1 cellular context compared by ENCODE assay signal in genomic region chr19:17749912-17750317, GRCh38.
TF ChIP-seq lines count a peak whose summit lies in the region.

No MANE protein-coding gene starts in this region.

TF ChIP-seq in K562, 482 proteins besides CTCF, POLR2A, EP300 and RAD21 (continued from another document and continues in another):
- TF ChIP-seq ZNF512 (tag; IDR thresholded peaks at IDR 0.05): no peak
- TF ChIP-seq NONO (IDR thresholded peaks at IDR 0.05; ENCODE audit: low read depth in 2 of 2, low read length in 1 of 2): no peak
- TF ChIP-seq ZNF280B (CRISPR knock-in tag; IDR thresholded peaks at IDR 0.05): no peak
- TF ChIP-seq SRSF3 (IDR thresholded peaks at IDR 0.05; ENCODE audit: insufficient read depth, low read length): no peak
- no peak for TF ChIP-seq GABPB1 (CRISPR knock-in tag; IDR thresholded peaks at IDR 0.05)
- peak; percentile 20; the same call in 1 of the 2 replicates for TF ChIP-seq ATF3 (IDR thresholded peaks at IDR 0.05)
- no peak for TF ChIP-seq ATF3 (CRISPR knock-in tag; conservative IDR thresholded peaks at IDR 0.05)
- peak; percentile 56; the same call in 1 of the 2 replicates for TF ChIP-seq SMARCA5 (IDR thresholded peaks at IDR 0.05)
- TF ChIP-seq TAL1 (IDR thresholded peaks at IDR 0.05): no peak
- no peak for TF ChIP-seq ZNF764 (CRISPR knock-in tag; IDR thresholded peaks at IDR 0.05; ENCODE audit: low read depth)
- TF ChIP-seq ZNF586 (CRISPR knock-in tag; conservative IDR thresholded peaks at IDR 0.05): no peak
- TF ChIP-seq SP1 (CRISPR knock-in tag; IDR thresholded peaks at IDR 0.05): 0 out of 2 replicates have a peak, but pooled peaks have one; percentile 46
- no peak for TF ChIP-seq NFIX (CRISPR knock-in tag; IDR thresholded peaks at IDR 0.05; ENCODE audit: low read depth)
- TF ChIP-seq TCF3 (CRISPR knock-in tag; IDR thresholded peaks at IDR 0.05): 0 out of 2 replicates have a peak, but pooled peaks have one; percentile 10
- TF ChIP-seq CUX1 (CRISPR knock-in tag; IDR thresholded peaks at IDR 0.05): no peak
- no peak for TF ChIP-seq SIN3A (IDR thresholded peaks at IDR 0.05; ENCODE audit: borderline replicate concordance in 2 of 2, control insufficient read depth in 1 of 2, low read depth in 2 of 2, low read length in 2 of 2)
- TF ChIP-seq RBBP5 (IDR thresholded peaks at IDR 0.05; ENCODE audit: borderline replicate concordance, insufficient read depth, low read length, poor library complexity, severe bottlenecking): no peak
- no peak for TF ChIP-seq RBM17 (IDR thresholded peaks at IDR 0.05; ENCODE audit: borderline replicate concordance, low read depth, low read length)
- no peak for TF ChIP-seq PPARD (CRISPR knock-in tag; IDR thresholded peaks at IDR 0.05)
- no peak for TF ChIP-seq ZNF143 (CRISPR knock-in tag; IDR thresholded peaks at IDR 0.05)
- no peak for TF ChIP-seq ZNF778 (CRISPR knock-in tag; IDR thresholded peaks at IDR 0.05)
- TF ChIP-seq HIVEP1 (CRISPR knock-in tag; IDR thresholded peaks at IDR 0.05): no peak
- TF ChIP-seq BCOR (IDR thresholded peaks at IDR 0.05): peak; percentile 92
- TF ChIP-seq ZNF592 (IDR thresholded peaks at IDR 0.05): peak; percentile 28; the same call in 1 of the 2 replicates
- TF ChIP-seq PURB (CRISPR knock-in tag; IDR thresholded peaks at IDR 0.05; ENCODE audit: low read depth): no peak
- TF ChIP-seq ZNF140 (CRISPR knock-in tag; IDR thresholded peaks at IDR 0.05): no peak
- no peak for TF ChIP-seq ATF4 (CRISPR knock-in tag; IDR thresholded peaks at IDR 0.05)
- TF ChIP-seq SOX6 (IDR thresholded peaks at IDR 0.05): no peak
- TF ChIP-seq MCM2 (IDR thresholded peaks at IDR 0.05; ENCODE audit: low read depth): no peak
- TF ChIP-seq EGR1 (conservative IDR thresholded peaks at IDR 0.05): no peak
- peak; percentile 57 to 78; a peak in 3 of 4 replicates for TF ChIP-seq KDM1A (IDR thresholded peaks at IDR 0.05)
- no peak for TF ChIP-seq ARID3A (IDR thresholded peaks at IDR 0.05; ENCODE audit: borderline replicate concordance, low read depth, low read length)
- no peak for TF ChIP-seq ZBTB11 (CRISPR knock-in tag; IDR thresholded peaks at IDR 0.05)
- TF ChIP-seq C11orf30 (IDR thresholded peaks at IDR 0.05; ENCODE audit: low read depth): no peak
- peak; percentile 89 for TF ChIP-seq BRD9 (IDR thresholded peaks at IDR 0.05; ENCODE audit: low read depth, partially characterized antibody)
- no peak for TF ChIP-seq THAP7 (CRISPR knock-in tag; IDR thresholded peaks at IDR 0.05)
- TF ChIP-seq NKRF (IDR thresholded peaks at IDR 0.05; ENCODE audit: borderline replicate concordance): no peak
- TF ChIP-seq IFI16 (CRISPR knock-in tag; IDR thresholded peaks at IDR 0.05): no peak
